Comparison of ENCODE assay signal across 26 cellular contexts in genomic region chr6:37057678-37058077, GRCh38. TPM values are rescaled to one million over a fixed set of nuclear protein-coding genes. Genes with fewer than 3 reads are reported as not detected.
DNase-seq lines count a peak whose midpoint lies in the region; ATAC-seq and TF ChIP-seq lines count a peak whose summit lies in the region.
"Had no signal": no experiment of that assay in that cellular context is flagged by ENCODE, and none has a peak within 500 bp of the region (broad histone marks: within the 10 kb centered on the region; RNA-seq: fewer than 3 reads in every experiment).

No MANE protein-coding gene starts in this region.

- H2AFZ ChIP-seq in mammary epithelial cell (ENCODE audit: low read depth, low read length), result no peak overlapping the region

- no peaks in the 10 kb centered on the region for H3K27me3 ChIP-seq in mammary epithelial cell (ENCODE audit: insufficient read depth, low read length)
- no peaks in the 10 kb centered on the region for H3K27me3 ChIP-seq in vagina
- H3K27me3 ChIP-seq: left lung, ovary, right atrium auricular region had no signal

- H3K4me3 ChIP-seq in mammary epithelial cell (replicated peaks in 1 of 3; ENCODE audit: insufficient read depth in 1 of 3, low read depth in 2 of 3, low read length in 3 of 3), result no peak overlapping the region
- no peak overlapping the region for H3K4me3 ChIP-seq in vagina
- H3K4me3 ChIP-seq: left lung, ovary, right atrium auricular region had no signal

- intact Hi-C loops in mammary epithelial cell (cut with micrococcal nuclease), result loop anchor here (2.0 kb wide), 3 partner anchors 19 to 45 kb away; no protein-coding TSS in a partner anchor
- intact Hi-C loops in MCF 10A (cut with micrococcal nuclease), result loop anchor here (2.0 kb wide), 1 partner anchor 45 kb away; no protein-coding TSS in a partner anchor
- intact Hi-C loops in vagina (cut with DNase I), result no loop called here

- H3K4me2 ChIP-seq in mammary epithelial cell (ENCODE audit: insufficient read depth, low read depth, low read length), result no peak overlapping the region

- no peaks in the 10 kb centered on the region for H3K79me2 ChIP-seq in mammary epithelial cell (ENCODE audit: insufficient read depth, low read length)

- H3K4me1 Mint-ChIP-seq in MCF 10A (ENCODE audit: insufficient read depth, unreplicated experiment) (peaks cover 31% of the 10 kb centered on the region), WTC11 (peaks cover 53% of the 10 kb centered on the region), nephron (peaks cover 49% of the 10 kb centered on the region), immature natural killer cell (peaks cover 0 to 4% of the 10 kb centered on the region in 2 donors)

- H3K4me1 ChIP-seq in mammary epithelial cell (ENCODE audit: insufficient read depth, low read length), result peaks cover 52% of the 10 kb centered on the region
- H3K4me1 ChIP-seq in vagina, result peaks cover 12% of the 10 kb centered on the region

- H3K4me3 Mint-ChIP-seq in MCF 10A (ENCODE audit: unreplicated experiment) (no peak overlapping the region), WTC11 (no peak overlapping the region), nephron (no peak overlapping the region), immature natural killer cell (no peak overlapping the region)
- H3K4me3 Mint-ChIP-seq: activated CD8-positive, alpha-beta T cell treated with anti-CD3 and anti-CD28 coated beads, Interleukin-2, amount 10 ng/mL, durations not matched to agents 7 days and 5 days; CD4-positive, alpha-beta T cell; stimulated activated naive B cell treated with anti-CD40 and anti-IgM and Interleukin-4, amounts not matched to agents 10 μg/mL and 1 μg/mL and 100 μg/mL, for 72 hours had no signal

- H4K20me1 ChIP-seq in mammary epithelial cell (ENCODE audit: insufficient read depth, low read length), result no peaks in the 10 kb centered on the region

- ATAC-seq in WTC11 (no peak), GM19452 (IDR thresholded peaks at IDR 0.05; ENCODE audit: unreplicated experiment) (no peak), GM19324 (IDR thresholded peaks at IDR 0.05; ENCODE audit: low FRiP score, unreplicated experiment) (no peak)
- ATAC-seq: activated CD8-positive, alpha-beta T cell treated with anti-CD3 and anti-CD28 coated beads, Interleukin-2, amount 10 ng/mL, durations not matched to agents 7 days and 5 days; left lung; stimulated activated naive B cell treated with anti-CD40 and anti-IgM and Interleukin-4, amounts not matched to agents 10 μg/mL and 1 μg/mL and 100 μg/mL, for 72 hours had no signal

- no peak for TF ChIP-seq POLR2A in vagina (IDR thresholded peaks at IDR 0.05)

- H3K36me3 Mint-ChIP-seq in MCF 10A (ENCODE audit: insufficient read depth, unreplicated experiment), result no peaks in the 10 kb centered on the region
- H3K36me3 Mint-ChIP-seq in WTC11, result no peaks in the 10 kb centered on the region
- H3K36me3 Mint-ChIP-seq in nephron (ENCODE audit: low read depth), result no peaks in the 10 kb centered on the region
- peaks cover 0 to 6% (median 0%) of the 10 kb centered on the region in 3 donors for H3K36me3 Mint-ChIP-seq in immature natural killer cell
- H3K36me3 Mint-ChIP-seq: naive B cell; stimulated activated naive B cell treated with anti-CD40 and anti-IgM and Interleukin-4, amounts not matched to agents 10 μg/mL and 1 μg/mL and 100 μg/mL, for 72 hours had no signal

- DNase-seq in mammary epithelial cell, result no peak
- no peak for DNase-seq in MCF 10A (ENCODE audit: unreplicated experiment)
- no peak for DNase-seq in WTC11 (ENCODE audit: low spot score)
- no peak for DNase-seq in vagina (ENCODE audit: extremely low spot score in 2 of 2)
- no peak for DNase-seq in immature natural killer cell
- DNase-seq: activated CD4-positive, alpha-beta T cell treated with anti-CD3 and anti-CD28 coated beads for 1 hour; activated CD8-positive, alpha-beta T cell treated with anti-CD3 and anti-CD28 coated beads, Interleukin-2, amount 10 ng/mL, durations not matched to agents 7 days and 5 days; caudate nucleus; CD4-positive, alpha-beta T cell; cortex of kidney; DMS 273 treated with DMSO at 0.1 percent for 48 hours; hippocampal formation; naive B cell; NCI-H1105; NCI-H187 treated with DMSO at 0.1 percent for 48 hours; NCI-H524 treated with DMSO at 0.1 percent for 48 hours; ovary; stimulated activated CD4-positive, alpha-beta T cell treated with anti-CD3 and anti-CD28 coated beads, Interleukin-12 subunit alpha, Interleukin-12 subunit beta, amount 100 ng/mL, for 4 hours; stimulated activated naive B cell treated with anti-CD40 and anti-IgM and Interleukin-4, amounts not matched to agents 10 μg/mL and 1 μg/mL and 100 μg/mL, for 72 hours had no signal

- WGBS in mammary epithelial cell (ENCODE audit: low coverage, missing lambda C conversion rate), result 94% methylated on average over 7 of the region's 7 CpGs

- no peak for TF ChIP-seq CTCF in mammary epithelial cell (conservative IDR thresholded peaks at IDR 0.05 in 1 of 2, IDR thresholded peaks at IDR 0.05 in 1 of 2; ENCODE audit: extremely low read depth in 1 of 2, insufficient read depth in 1 of 2, low read depth in 1 of 2, low read length in 2 of 2)
- no peak for TF ChIP-seq CTCF in MCF 10A (IDR thresholded peaks at IDR 0.05; ENCODE audit: unreplicated experiment)
- TF ChIP-seq CTCF in WTC11 (IDR thresholded peaks at IDR 0.05), result no peak
- TF ChIP-seq CTCF in nephron (IDR thresholded peaks at IDR 0.05; ENCODE audit: unreplicated experiment in 3 of 3), result no peak
- no peak for TF ChIP-seq CTCF in vagina (IDR thresholded peaks at IDR 0.05)

- no peaks in the 10 kb centered on the region for H3K9me3 ChIP-seq in mammary epithelial cell (replicated peaks; ENCODE audit: insufficient read depth, low read length)
- H3K9me3 ChIP-seq in vagina, result no peaks in the 10 kb centered on the region
- H3K9me3 ChIP-seq: left lung, ovary, right atrium auricular region had no signal

- in situ Hi-C loops in mammary epithelial cell (cut with MboI; ENCODE audit: low sequenced_read_pairs in 2 of 2), result loop anchor here in 1 of 2 donors (5.0 to 10.0 kb wide), 3 partner anchors 35 to 147 kb away; no protein-coding TSS in a partner anchor

- BruUV-seq in mammary epithelial cell (replicated peaks; lab: Mats Ljungman, UMichigan) (no TSS peak), MCF 10A (replicated peaks; lab: Mats Ljungman, UMichigan) (no TSS peak)

- no peaks in the 10 kb centered on the region for H3K9me3 Mint-ChIP-seq in MCF 10A (ENCODE audit: unreplicated experiment)
- no peaks in the 10 kb centered on the region for H3K9me3 Mint-ChIP-seq in WTC11
- no peaks in the 10 kb centered on the region for H3K9me3 Mint-ChIP-seq in nephron
- H3K9me3 Mint-ChIP-seq in immature natural killer cell, result no peaks in the 10 kb centered on the region
- H3K9me3 Mint-ChIP-seq: CD4-positive, alpha-beta T cell; naive B cell; stimulated activated naive B cell treated with anti-CD40 and anti-IgM and Interleukin-4, amounts not matched to agents 10 μg/mL and 1 μg/mL and 100 μg/mL, for 72 hours had no signal

- POLR2A ChIA-PET in MCF 10A (lab: Yijun Ruan, JAX), result interaction anchor here (1.1 to 6.7 kb wide), 8 partner anchors 14 to 200 kb away, joined by 3 to 111 read pairs (median 10); partner anchors contain the start of genes PIM1, PPIL1, TBC1D22B and TMEM217
- POLR2A ChIA-PET in WTC11 (lab: Charles Lee), result interaction anchor here (1.0 to 1.6 kb wide), 2 partner anchors 80 to 113 kb away, joined by 3 to 4 read pairs; no protein-coding TSS in a partner anchor

- no peak overlapping the region for H3K9ac ChIP-seq in mammary epithelial cell (ENCODE audit: insufficient read depth, low read length)

- H3K36me3 ChIP-seq in mammary epithelial cell (ENCODE audit: insufficient read depth, low read length), result no peaks in the 10 kb centered on the region
- no peaks in the 10 kb centered on the region for H3K36me3 ChIP-seq in vagina
- H3K36me3 ChIP-seq: left lung, ovary, right atrium auricular region had no signal

- CTCF ChIA-PET in mammary epithelial cell (lab: Charles Lee; ENCODE audit: low non-redundant PET), result interaction anchor here (0.6 kb wide), 1 partner anchor 114 kb away, joined by 3 read pairs; no protein-coding TSS in a partner anchor
- CTCF ChIA-PET in MCF 10A (lab: Yijun Ruan, JAX), result interaction anchor here (0.6 to 19.6 kb wide), 4 partner anchors 9 to 113 kb away, joined by 3 to 314 read pairs (median 126); partner anchors contain the start of gene PIM1
- CTCF ChIA-PET in WTC11 (lab: Charles Lee), result interaction anchor here (3.0 to 4.1 kb wide), 3 partner anchors 69 to 153 kb away, joined by 10 to 22 read pairs (median 19); partner anchors contain the start of gene PIM1

- no peak overlapping the region for H3K27ac Mint-ChIP-seq in MCF 10A (ENCODE audit: low read depth, unreplicated experiment)
- peak overlapping the region; percentile 48; the same call in 1 of the 2 replicates for H3K27ac Mint-ChIP-seq in WTC11
- H3K27ac Mint-ChIP-seq in nephron, result peak overlapping the region; percentile 21 to 37 (median 37)
- H3K27ac Mint-ChIP-seq in immature natural killer cell, result peak overlapping the region in 1 of 6 donors; percentile 59
- H3K27ac Mint-ChIP-seq: CD4-positive, alpha-beta T cell had no signal

- dilution Hi-C loops in mammary epithelial cell (cut with HindIII; ENCODE audit: low sequenced_read_pairs), result no loop called here

- H3K27ac ChIP-seq in mammary epithelial cell (ENCODE audit: insufficient read depth, low read depth, low read length) (peak overlapping the region; percentile 96), vagina (peak overlapping the region; percentile 22)
- H3K27ac ChIP-seq: left lung, ovary, right atrium auricular region had no signal

- no peaks in the 10 kb centered on the region for H3K27me3 Mint-ChIP-seq in MCF 10A (ENCODE audit: insufficient read depth, unreplicated experiment)
- H3K27me3 Mint-ChIP-seq in WTC11 (ENCODE audit: low read depth), result no peaks in the 10 kb centered on the region
- H3K27me3 Mint-ChIP-seq in nephron (ENCODE audit: low read depth), result peaks cover 15% of the 10 kb centered on the region
- H3K27me3 Mint-ChIP-seq in immature natural killer cell (ENCODE audit: low read depth in 3 of 3), result peaks cover 0 to 6% (median 0%) of the 10 kb centered on the region in 3 donors
- H3K27me3 Mint-ChIP-seq: CD4-positive, alpha-beta T cell had no signal

RNA-seq across cellular contexts. Expression of gene FGD2, which starts 52.2 kb away (rescaled TPM):
- not detected for total RNA-seq in mammary epithelial cell
- not detected for polyA plus RNA-seq in mammary epithelial cell
- not detected for polyA minus RNA-seq in mammary epithelial cell
- not detected in 2 replicates for total RNA-seq in MCF 10A (2022)
- 0.31 to 0.78 TPM (median 0.44 TPM) in 3 replicates for total RNA-seq in WTC11 (2021)
- total RNA-seq in vagina, result 20.4 TPM
- 1 to 10 TPM in 2 of 3 donors, under 1 TPM in 1; 0.77 to 3.6 (median 1.9) TPM for polyA plus RNA-seq in immature natural killer cell
- total RNA-seq: A172, M059J had no signal

Comparison
In these comparisons a context has a peak if more than half of its experiments do, and no peak if none do; other contexts are left out.
1. RNA of gene FGD2, which starts 52.2 kb away (total RNA-seq): 20.4 TPM in vagina (single experiment); 0.31 to 0.78 TPM in WTC11, not detected in mammary epithelial cell and not detected in MCF 10A; every median in the first group is over 10 times any median in the second.